In genomic region chr9:17731308-17731707, GRCh38 we compare ENCODE assay signal across 18 cellular contexts.
DNase-seq lines count a peak whose midpoint lies in the region; ATAC-seq and TF ChIP-seq lines count a peak whose summit lies in the region.
"Had no signal": no experiment of that assay in that cellular context is flagged by ENCODE, and none has a peak within 500 bp of the region (broad histone marks: within the 10 kb centered on the region; RNA-seq: fewer than 3 reads in every experiment).

No MANE protein-coding gene starts in this region.

- ATAC-seq in HG02678 (IDR thresholded peaks at IDR 0.05; ENCODE audit: unreplicated experiment), result no peak
- ATAC-seq in omental fat pad (ENCODE audit: low FRiP score), result no peak
- ATAC-seq: A549; CD8-positive, alpha-beta T cell; GM12878 had no signal

- in situ Hi-C loops in G401 (cut with HindIII; ENCODE audit: low sequenced_read_pairs), result no loop called here

- no peak for TF ChIP-seq CTCF in HEK293 (tag by site-specific recombination; IDR thresholded peaks at IDR 0.05)
- no peak for TF ChIP-seq CTCF in omental fat pad (IDR thresholded peaks at IDR 0.05)

- H3K27ac ChIP-seq in HEK293 (ENCODE audit: extremely low read depth, low read depth, low read length), result no peak overlapping the region
- H3K27ac ChIP-seq: 22Rv1; A549; BLaER1 treated with 17β-estradiol and CSF1 and Interleukin-3, amounts not matched to agents 10 nM and 100 nM; C4-2B had no signal

- no peaks in the 10 kb centered on the region for H3K9me3 ChIP-seq in HEK293 (ENCODE audit: control insufficient read depth, insufficient read depth, low read depth, low read length)
- H3K9me3 ChIP-seq: A549, Caco-2 had no signal

- CTCF ChIA-PET in HEK293 (lab: Yijun Ruan, JAX), result no interaction called here

- H3K4me1 ChIP-seq in HEK293 (ENCODE audit: control insufficient read depth, insufficient read depth, low read length), result no peaks in the 10 kb centered on the region
- H3K4me1 ChIP-seq: A549 had no signal

- DNase-seq in G401 (ENCODE audit: low spot score) (peak; percentile 82), cerebellar cortex (ENCODE audit: low spot score) (peak; percentile 77), NCI-H1417 treated with DMSO at 0.1 percent for 48 hours (lab: John Stamatoyannopoulos, UW) (no peak), omental fat pad (ENCODE audit: low spot score) (no peak)
- DNase-seq: AML-193; Caco-2; Calu3; CD4-positive, alpha-beta T cell; CD8-positive, alpha-beta T cell; DMS79 treated with DMSO at 0.1 percent for 48 hours; GDM1 had no signal

- no peaks in the 10 kb centered on the region for H3K36me3 ChIP-seq in HEK293 (ENCODE audit: control insufficient read depth in 2 of 2, insufficient read depth in 1 of 2, low read length in 2 of 2)
- H3K36me3 ChIP-seq: BLaER1 treated with 17β-estradiol and CSF1 and Interleukin-3, amounts not matched to agents 10 nM and 100 nM had no signal

- H3K4me3 ChIP-seq in HEK293 (ENCODE audit: low read depth, low read length), result no peak overlapping the region
- H3K4me3 ChIP-seq: A549; BLaER1 treated with 17β-estradiol and CSF1 and Interleukin-3, amounts not matched to agents 10 nM and 100 nM; GM12878 had no signal

- POLR2A ChIA-PET in HEK293 (lab: Yijun Ruan, JAX), result no interaction called here

TF ChIP-seq in HEK293, 187 proteins besides CTCF, POLR2A, EP300 and RAD21:
- TF ChIP-seq SCRT1 (tag by site-specific recombination; IDR thresholded peaks at IDR 0.05; ENCODE audit: borderline replicate concordance), result no peak
- peak; percentile 78 for TF ChIP-seq ZNF596 (tag by site-specific recombination; IDR thresholded peaks at IDR 0.05)

Comparison
In these comparisons a context has a peak if more than half of its experiments do, and no peak if none do; other contexts are left out.
1. DNase-seq: peak in G401 (single experiment) and cerebellar cortex (single experiment); none in NCI-H1417 treated with DMSO at 0.1 percent for 48 hours (single experiment) and omental fat pad (single experiment).